9 cellular contexts compared by ENCODE assay signal in genomic region chr7:131104611-131105293, GRCh38.
DNase-seq lines count a peak whose midpoint lies in the region; ATAC-seq, FAIRE-seq and TF ChIP-seq lines count a peak whose summit lies in the region.
"Had no signal": no experiment of that assay in that cellular context is flagged by ENCODE, and none has a peak within 500 bp of the region (broad histone marks: within the 10 kb centered on the region; RNA-seq: fewer than 3 reads in every experiment).

No MANE protein-coding gene starts in this region.

- no peaks in the 10 kb centered on the region; the same call in 1 of the 2 replicates for H3K79me1 ChIP-seq in H1 (ENCODE audit: low read depth, low read length)

- peak overlapping the region; percentile 79 for H3K27ac ChIP-seq in CD4-positive, alpha-beta T cell (ENCODE audit: low read depth, low read length)
- no peak overlapping the region for H3K27ac ChIP-seq in H1 (ENCODE audit: low read depth, low read length)
- H3K27ac ChIP-seq in neutrophil, result peak overlapping the region; percentile 99

- no peak for ATAC-seq in CD4-positive, alpha-beta T cell (ENCODE audit: poor library complexity)

- H2AK5ac ChIP-seq in H1 (ENCODE audit: low read depth, low read length), result no peak overlapping the region

- H3K36me3 ChIP-seq in H1 (ENCODE audit: control insufficient read depth in 2 of 4, insufficient read depth in 4 of 4, low read length in 3 of 4) (peaks cover 0 to 3% (median 0%) of the 10 kb centered on the region in 4 experiments; a peak in 1 of 8 replicates), neutrophil (peaks cover 52% of the 10 kb centered on the region)

- H4K20me1 ChIP-seq in H1 (replicated peaks in 1 of 2; ENCODE audit: control insufficient read depth in 1 of 2, insufficient read depth in 2 of 2, low read length in 2 of 2), result peaks cover 2 to 3% of the 10 kb centered on the region in 2 experiments

- peak overlapping the region; percentile 89 for H3K4me3 Mint-ChIP-seq in CD4-positive, alpha-beta T cell

- H2AFZ ChIP-seq in H1 (ENCODE audit: low read length), result no peak overlapping the region

- H2BK20ac ChIP-seq in H1 (ENCODE audit: low read length), result no peak overlapping the region

- H3K4ac ChIP-seq in H1 (replicated peaks; ENCODE audit: insufficient read length, low read depth, low read length), result no peak overlapping the region

- H3K27me3 ChIP-seq in CD4-positive, alpha-beta T cell (ENCODE audit: control insufficient read depth, insufficient read depth, low read length), result no peaks in the 10 kb centered on the region
- H3K27me3 ChIP-seq in H1 (replicated peaks in 1 of 4; ENCODE audit: control insufficient read depth in 3 of 4, extremely low read depth in 1 of 4, insufficient read depth in 3 of 4, low read length in 3 of 4) (peaks cover 0 to 7% (median 5%) of the 10 kb centered on the region in 4 experiments; a peak in 6 of 7 replicates), neutrophil (no peaks in the 10 kb centered on the region)

- no peak overlapping the region for H4K5ac ChIP-seq in H1 (ENCODE audit: insufficient read length, low read depth, low read length)

- H3K36me3 Mint-ChIP-seq in CD4-positive, alpha-beta T cell (ENCODE audit: low read depth), result peaks cover 77% of the 10 kb centered on the region

- no peak for TF ChIP-seq POLR2A in H1 (IDR thresholded peaks at IDR 0.05; ENCODE audit: control extremely low read depth in 1 of 2, low read depth in 2 of 2, low read length in 2 of 2)

- TF ChIP-seq EP300 in H1 (IDR thresholded peaks at IDR 0.05; ENCODE audit: borderline replicate concordance in 1 of 2, low read depth in 2 of 2, low read length in 2 of 2), result no peak

- FAIRE-seq in H1 (lab: Jason Lieb, UNC), result no peak
- FAIRE-seq: colon had no signal

- no peak for DNase-seq in CD4-positive, alpha-beta T cell
- peak; percentile 19 for DNase-seq in OCI-M1 (lab: John Stamatoyannopoulos, UW)
- no peak for DNase-seq in H1 (ENCODE audit: low read depth in 1 of 2, low spot score in 2 of 2)
- no peak for DNase-seq in SW480 (ENCODE audit: low spot score)
- DNase-seq in GM19238 (ENCODE audit: insufficient read length, low spot score), result no peak
- no peak for DNase-seq in HK-2 (ENCODE audit: unreplicated experiment)
- no peak for DNase-seq in stimulated activated CD4-positive, alpha-beta T cell treated with anti-CD3 and anti-CD28 coated beads, Interleukin-4, amount 100 ng/mL, for 1 hour

- peak overlapping the region in 1 of 4 experiments; percentile 9; a peak in 1 of 7 replicates for H3K9ac ChIP-seq in H1 (replicated peaks in 1 of 4; ENCODE audit: extremely low read depth in 1 of 4, low read depth in 3 of 4, low read length in 3 of 4)

- peaks cover 0 to 48% of the 10 kb centered on the region in 2 experiments; a peak in 3 of 4 replicates for H3K79me2 ChIP-seq in H1 (ENCODE audit: control insufficient read depth in 1 of 2, insufficient read depth in 2 of 2, low read length in 2 of 2)

- peaks cover 7% of the 10 kb centered on the region for H3K27me3 Mint-ChIP-seq in CD4-positive, alpha-beta T cell

- no peak overlapping the region for H3K18ac ChIP-seq in H1 (ENCODE audit: extremely low read depth, low read length)

- H3K4me1 Mint-ChIP-seq in CD4-positive, alpha-beta T cell (ENCODE audit: low read depth), result peaks cover 79% of the 10 kb centered on the region

- H3K23ac ChIP-seq in H1 (ENCODE audit: insufficient read length), result no peak overlapping the region

- H3K9me3 ChIP-seq in CD4-positive, alpha-beta T cell (ENCODE audit: control insufficient read depth, low read length), result no peaks in the 10 kb centered on the region
- no peaks in the 10 kb centered on the region for H3K9me3 ChIP-seq in H1 (ENCODE audit: insufficient read depth in 2 of 2, low read depth in 1 of 2, low read length in 1 of 2)
- no peaks in the 10 kb centered on the region for H3K9me3 ChIP-seq in neutrophil

- TF ChIP-seq CTCF in CD4-positive, alpha-beta T cell (IDR thresholded peaks at IDR 0.05), result no peak
- TF ChIP-seq CTCF in H1 (IDR thresholded peaks at IDR 0.05; ENCODE audit: control extremely low read depth in 1 of 3, insufficient read depth in 1 of 3, low read depth in 1 of 3, low read length in 3 of 3) (no peak), neutrophil (IDR thresholded peaks at IDR 0.05) (no peak)

- TF ChIP-seq RAD21 in H1 (IDR thresholded peaks at IDR 0.05 in 1 of 2, conservative IDR thresholded peaks at IDR 0.05 in 1 of 2; ENCODE audit: low read depth in 2 of 2, low read length in 2 of 2), result no peak

- H3K4me3 ChIP-seq in H1 (ENCODE audit: extremely low read depth in 1 of 4, insufficient read depth in 2 of 4, low read depth in 3 of 4, low read length in 4 of 4), result peak overlapping the region in 2 of 4 experiments; percentile 71 to 72; a peak in 4 of 8 replicates
- peak overlapping the region; percentile 61 to 68 for H3K4me3 ChIP-seq in neutrophil (ENCODE audit: low read depth in 1 of 2, low read length in 1 of 2)

- 84% methylated on average over 12 of the region's 12 CpGs; no CpG with 5 or more reads in 1 of the 2 experiments for WGBS in H1 (ENCODE audit: extremely low coverage in 1 of 2, insufficient coverage in 1 of 2, insufficient read length in 1 of 2, insufficient replicate concordance in 2 of 2, low coverage in 1 of 2, low lambda C conversion rate in 2 of 2, missing lambda C conversion rate in 1 of 2), 2 experiments

- H4K91ac ChIP-seq in H1 (replicated peaks; ENCODE audit: insufficient read length, low read length), result no peak overlapping the region

- CTCF ChIA-PET in CD4-positive, alpha-beta T cell (lab: Charles Lee), result interaction anchor here (0.6 to 2.7 kb wide), 5 partner anchors 9 to 208 kb away, joined by 3 to 8 read pairs (median 4); no protein-coding TSS in a partner anchor
- CTCF ChIA-PET in H1 (lab: Charles Lee; ENCODE audit: partially characterized antibody), result interaction anchor here (1.0 to 2.3 kb wide), 3 partner anchors 13 to 198 kb away, joined by 3 to 7 read pairs (median 3); no protein-coding TSS in a partner anchor

- H3K23me2 ChIP-seq in H1 (ENCODE audit: low read depth, low read length), result peaks cover 27% of the 10 kb centered on the region; the same call in 1 of the 2 replicates

- H4K8ac ChIP-seq in H1 (ENCODE audit: extremely low read depth, insufficient read depth, low read length), result no peak overlapping the region

- H2BK15ac ChIP-seq in H1 (ENCODE audit: low read length), result no peak overlapping the region

- H3K27ac Mint-ChIP-seq in CD4-positive, alpha-beta T cell, result peak overlapping the region; percentile 86

- peak overlapping the region; percentile 91 to 96 for H3K4me2 ChIP-seq in H1 (ENCODE audit: insufficient read depth in 1 of 2, low read depth in 2 of 2, low read length in 2 of 2)

- H2BK12ac ChIP-seq in H1 (ENCODE audit: low read depth, low read length), result no peak overlapping the region

- H3K14ac ChIP-seq in H1 (ENCODE audit: insufficient read length), result no peak overlapping the region

- no peaks in the 10 kb centered on the region for H3K9me3 Mint-ChIP-seq in CD4-positive, alpha-beta T cell

- H3K56ac ChIP-seq in H1 (replicated peaks; ENCODE audit: insufficient read length, low read depth, low read length), result no peak overlapping the region

- POLR2A ChIA-PET in CD4-positive, alpha-beta T cell (lab: Charles Lee), result interaction anchor here (0.6 to 4.9 kb wide), 10 partner anchors 10 to 1053 kb away, joined by 3 to 61 read pairs (median 4); partner anchors contain the start of gene MKLN1
- POLR2A ChIA-PET in H1 (lab: Charles Lee; ENCODE audit: partially characterized antibody), result interaction anchor here (1.2 kb wide), 1 partner anchor 14 kb away, joined by 3 read pairs; no protein-coding TSS in a partner anchor

- H3K4me1 ChIP-seq in H1 (replicated peaks in 1 of 4; ENCODE audit: control insufficient read depth in 3 of 4, insufficient read depth in 4 of 4, low read length in 3 of 4), result peaks cover 4 to 17% (median 10%) of the 10 kb centered on the region in 4 experiments; a peak in 5 of 7 replicates
- peaks cover 33 to 34% of the 10 kb centered on the region in 2 experiments for H3K4me1 ChIP-seq in neutrophil (ENCODE audit: control insufficient read depth in 1 of 2, insufficient read depth in 1 of 2, low read depth in 1 of 2, low read length in 1 of 2)

- intact Hi-C loops in CD4-positive, alpha-beta T cell (cut with DNase I, micrococcal nuclease), result loop anchor here (1.0 to 10.0 kb wide), 5 partner anchors 32 to 318 kb away; partner anchors contain the start of gene MKLN1 (in 1 of the 2)

- H2BK120ac ChIP-seq in H1 (replicated peaks; ENCODE audit: low read depth, low read length), result no peak overlapping the region

- no peak overlapping the region for H2BK5ac ChIP-seq in H1 (ENCODE audit: low read depth, low read length)

TF ChIP-seq in H1, 55 proteins besides CTCF, POLR2A, EP300 and RAD21 (continues in another document):
- TF ChIP-seq JUN (IDR thresholded peaks at IDR 0.05; ENCODE audit: low read depth, low read length) (no peak), KDM5A (IDR thresholded peaks at IDR 0.05; ENCODE audit: low read length) (no peak), EZH2 (IDR thresholded peaks at IDR 0.05; ENCODE audit: low read depth, low read length, severe bottlenecking) (no peak), YY1 (IDR thresholded peaks at IDR 0.05; ENCODE audit: low read depth, low read length) (no peak), BCL11A (IDR thresholded peaks at IDR 0.05; ENCODE audit: low read depth in 2 of 2, low read length in 2 of 2) (no peak), MAFK (IDR thresholded peaks at IDR 0.05; ENCODE audit: low read depth, low read length) (no peak), TCF12 (IDR thresholded peaks at IDR 0.05; ENCODE audit: low read depth, low read length) (no peak), GTF2F1 (IDR thresholded peaks at IDR 0.05; ENCODE audit: borderline replicate concordance, low read depth, low read length) (no peak), EGR1 (IDR thresholded peaks at IDR 0.05; ENCODE audit: borderline replicate concordance, low read depth, low read length) (no peak)
- TF ChIP-seq, protein P1, sequence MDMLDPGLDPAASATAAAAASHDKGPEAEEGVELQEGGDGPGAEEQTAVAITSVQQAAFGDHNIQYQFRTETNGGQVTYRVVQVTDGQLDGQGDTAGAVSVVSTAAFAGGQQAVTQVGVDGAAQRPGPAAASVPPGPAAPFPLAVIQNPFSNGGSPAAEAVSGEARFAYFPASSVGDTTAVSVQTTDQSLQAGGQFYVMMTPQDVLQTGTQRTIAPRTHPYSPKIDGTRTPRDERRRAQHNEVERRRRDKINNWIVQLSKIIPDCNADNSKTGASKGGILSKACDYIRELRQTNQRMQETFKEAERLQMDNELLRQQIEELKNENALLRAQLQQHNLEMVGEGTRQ (IDR thresholded peaks at IDR 0.05; ENCODE audit: low read length), result no peak
